Comparison of ENCODE assay signal across 8 cellular contexts in the genomic region with DNA sequence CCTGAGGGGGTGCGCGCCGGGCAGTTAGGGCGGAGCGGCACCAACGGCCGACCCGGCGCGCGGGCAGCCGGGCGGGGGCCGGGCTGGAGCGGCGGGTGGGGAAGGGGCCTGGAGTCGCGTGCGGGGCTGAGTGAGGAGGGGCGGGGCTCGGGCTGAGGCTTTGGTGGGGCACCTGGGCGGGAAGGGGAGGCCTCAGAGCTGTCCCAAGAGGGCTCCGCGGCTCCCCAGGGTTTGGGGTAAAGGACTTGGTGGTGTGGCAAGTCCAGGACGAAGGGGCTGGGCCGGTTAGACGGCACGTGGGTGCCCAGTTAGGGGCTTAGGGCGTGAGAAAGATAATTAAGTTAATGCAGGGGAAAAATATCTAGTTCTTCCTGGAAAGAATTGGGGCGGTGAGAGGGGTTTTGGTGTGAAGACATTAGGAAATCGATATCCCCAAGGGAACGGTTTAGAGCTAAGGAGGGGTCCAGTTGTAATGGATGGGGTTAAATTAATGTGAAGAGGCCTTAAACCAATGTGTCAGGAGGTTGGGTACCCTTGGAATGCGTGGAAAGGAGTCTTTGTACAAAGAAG. TPM values are rescaled to one million over a fixed set of nuclear protein-coding genes. Genes with fewer than 3 reads are reported as not detected.
DNase-seq lines count a peak whose midpoint lies in the region; ATAC-seq and TF ChIP-seq lines count a peak whose summit lies in the region.

No MANE protein-coding gene starts in this region.

- H4K20me1 ChIP-seq in OCI-LY7 (ENCODE audit: insufficient read depth, low read length): peaks cover 16% of the 10 kb centered on the region

- ATAC-seq in CD8-positive, alpha-beta T cell: peak; percentile 3
- no peak for ATAC-seq in HG02870 (IDR thresholded peaks at IDR 0.05; ENCODE audit: unreplicated experiment)

- H3K27ac Mint-ChIP-seq in CD8-positive, alpha-beta T cell: peak overlapping the region; percentile 93

- H3K4me1 Mint-ChIP-seq in CD8-positive, alpha-beta T cell (ENCODE audit: low read depth): peaks cover 41% of the 10 kb centered on the region

- BruUV-seq in OCI-LY7 (replicated peaks; lab: Mats Ljungman, UMichigan): no TSS peak

- no peaks in the 10 kb centered on the region for H3K9me3 ChIP-seq in CD8-positive, alpha-beta T cell (ENCODE audit: low read length)
- H3K9me3 ChIP-seq in OCI-LY7 (ENCODE audit: low read length): no peaks in the 10 kb centered on the region
- H3K9me3 ChIP-seq in subcutaneous abdominal adipose tissue (ENCODE audit: control insufficient read depth in 5 of 5, low read length in 5 of 5): no peaks in the 10 kb centered on the region

- H3K9me2 ChIP-seq in OCI-LY7 (ENCODE audit: insufficient read depth, low read length): no peaks in the 10 kb centered on the region

- POLR2A ChIA-PET in CD8-positive, alpha-beta T cell (lab: Charles Lee): interaction anchor here (1.0 kb wide), 2 partner anchors 11 to 34 kb away, joined by 3 to 4 read pairs; no protein-coding TSS in a partner anchor
- POLR2A ChIA-PET in OCI-LY7 (lab: Charles Lee): interaction anchor here (0.6 kb wide), 1 partner anchor 74 kb away, joined by 4 read pairs; no protein-coding TSS in a partner anchor

- peak overlapping the region; percentile 88 for H3K4me3 Mint-ChIP-seq in CD8-positive, alpha-beta T cell

- peak overlapping the region; percentile 50 for H3K27ac ChIP-seq in CD8-positive, alpha-beta T cell (ENCODE audit: low read depth, low read length)
- H3K27ac ChIP-seq in OCI-LY7 (ENCODE audit: low read depth, low read length, poor library complexity, severe bottlenecking): peak overlapping the region; percentile 62
- peak overlapping the region; percentile 68 for H3K27ac ChIP-seq in caudate nucleus (ENCODE audit: low read depth, low read length)
- H3K27ac ChIP-seq in subcutaneous abdominal adipose tissue (ENCODE audit: low read depth, low read length): peak overlapping the region; percentile 99

- no peaks in the 10 kb centered on the region for H3K9me3 Mint-ChIP-seq in CD8-positive, alpha-beta T cell

- peak overlapping the region; percentile 30 to 96 (median 88) for H3K9ac ChIP-seq in subcutaneous abdominal adipose tissue (ENCODE audit: low read length in 5 of 5)

- no peaks in the 10 kb centered on the region for H3K27me3 ChIP-seq in CD8-positive, alpha-beta T cell (ENCODE audit: insufficient read depth, low read length)
- H3K27me3 ChIP-seq in subcutaneous abdominal adipose tissue (ENCODE audit: control insufficient read depth in 5 of 5, insufficient read depth in 4 of 5, low read length in 5 of 5): no peaks in the 10 kb centered on the region

- H3K36me3 ChIP-seq in CD8-positive, alpha-beta T cell (ENCODE audit: insufficient read depth, low read length): peaks cover 26% of the 10 kb centered on the region
- H3K36me3 ChIP-seq in OCI-LY7 (ENCODE audit: insufficient read depth, low read length) (peaks cover 37% of the 10 kb centered on the region), subcutaneous abdominal adipose tissue (ENCODE audit: control insufficient read depth in 5 of 5, insufficient read depth in 5 of 5, low read length in 5 of 5) (peaks cover 0 to 31% (median 31%) of the 10 kb centered on the region in 5 donors)

- TF ChIP-seq CTCF in CD8-positive, alpha-beta T cell (IDR thresholded peaks at IDR 0.05): no peak
- no peak for TF ChIP-seq CTCF in OCI-LY7 (conservative IDR thresholded peaks at IDR 0.05; ENCODE audit: low read length)

- peaks cover 21% of the 10 kb centered on the region for H3K4me1 ChIP-seq in CD8-positive, alpha-beta T cell (ENCODE audit: insufficient read depth, low read length)
- H3K4me1 ChIP-seq in OCI-LY7 (ENCODE audit: insufficient read depth, low read length, poor library complexity, severe bottlenecking) (peaks cover 20% of the 10 kb centered on the region), subcutaneous abdominal adipose tissue (ENCODE audit: control insufficient read depth in 5 of 5, insufficient read depth in 5 of 5, low read length in 5 of 5) (peaks cover 0 to 29% (median 22%) of the 10 kb centered on the region in 5 donors)

- peak in 5 of 7 experiments; percentile 12 to 52 (median 29) for DNase-seq in CD8-positive, alpha-beta T cell
- DNase-seq in OCI-LY7 (ENCODE audit: low spot score): peak; percentile 65
- peak in 6 of 61 donors; percentile 42 to 56 (median 50) for DNase-seq in caudate nucleus (lab: John Stamatoyannopoulos, UW)
- DNase-seq in mucosa of gallbladder (ENCODE audit: low spot score): peak; percentile 30
- no peak for DNase-seq in NCI-H128 (lab: John Stamatoyannopoulos, UW; ENCODE audit: unreplicated experiment)
- no peak for DNase-seq in NCI-H2227 (lab: John Stamatoyannopoulos, UW; ENCODE audit: unreplicated experiment)

- H3K79me2 ChIP-seq in OCI-LY7 (ENCODE audit: insufficient read depth, low read depth, low read length): peaks cover 32% of the 10 kb centered on the region

- peak overlapping the region; percentile 48 for H3K4me3 ChIP-seq in CD8-positive, alpha-beta T cell (ENCODE audit: low read depth, low read length)
- H3K4me3 ChIP-seq in OCI-LY7 (ENCODE audit: low read depth, low read length, poor library complexity, severe bottlenecking): peak overlapping the region; percentile 99
- H3K4me3 ChIP-seq in subcutaneous abdominal adipose tissue (ENCODE audit: low read depth in 1 of 5, low read length in 5 of 5): peak overlapping the region; percentile 75 to 93 (median 84)

- peaks cover 42% of the 10 kb centered on the region for H3K36me3 Mint-ChIP-seq in CD8-positive, alpha-beta T cell

- H3K27me3 Mint-ChIP-seq in CD8-positive, alpha-beta T cell (ENCODE audit: low read depth): no peaks in the 10 kb centered on the region

- CTCF ChIA-PET in CD8-positive, alpha-beta T cell (lab: Charles Lee): no interaction called here
- CTCF ChIA-PET in OCI-LY7 (lab: Charles Lee; ENCODE audit: unreplicated experiment): interaction anchor here (0.9 kb wide), 1 partner anchor 29 kb away, joined by 3 read pairs; no protein-coding TSS in a partner anchor

- no peak overlapping the region for H2AFZ ChIP-seq in OCI-LY7 (ENCODE audit: low read length)

- peak overlapping the region; percentile 92 for H3K4me2 ChIP-seq in OCI-LY7 (ENCODE audit: low read length)

- intact Hi-C loops in CD8-positive, alpha-beta T cell (cut with DNase I, micrococcal nuclease): loop anchor here (1.0 to 10.0 kb wide), 7 partner anchors 56 to 1652 kb away; a partner anchor contains a TSS
- intact Hi-C loops in OCI-LY7 (cut with micrococcal nuclease; ENCODE audit: unreplicated experiment): no loop called here

RNA-seq across cellular contexts. Expression of a gene that starts 0.5 kb away (rescaled TPM):
- 10 to 100 TPM; 25.0 to 26.2 TPM for total RNA-seq in CD8-positive, alpha-beta T cell
- total RNA-seq in OCI-LY7 (2014; rRNA removed; shearing (Covaris generic)): 18.5 and 29.3 TPM in 2 replicates
- total RNA-seq in OCI-LY7 (2022): 14.5 and 16.6 TPM in 2 replicates
- 17.1 TPM for total RNA-seq in mucosa of gallbladder

RNA-seq across cellular contexts. Expression of a gene that starts 6.5 kb away (rescaled TPM):
- under 1 TPM; 0.19 to 0.50 TPM for total RNA-seq in CD8-positive, alpha-beta T cell
- total RNA-seq in OCI-LY7 (2014; rRNA removed; shearing (Covaris generic)): 0.73 and 0.77 TPM in 2 replicates
- total RNA-seq in OCI-LY7 (2022) (1.1 and 1.3 TPM in 2 replicates), mucosa of gallbladder (9.8 TPM)

RNA-seq across cellular contexts. Expression of a gene that starts 55.8 kb away (rescaled TPM):
- total RNA-seq in CD8-positive, alpha-beta T cell: 10 to 100 TPM; 14.6 to 17.0 TPM
- 28.6 and 33.5 TPM in 2 replicates for total RNA-seq in OCI-LY7 (2014; rRNA removed; shearing (Covaris generic))
- total RNA-seq in OCI-LY7 (2022) (59.5 and 66.5 TPM in 2 replicates), mucosa of gallbladder (4.3 TPM)

Comparison
In these comparisons a context has a peak if more than half of its experiments do, and no peak if none do; other contexts are left out.
1. DNase-seq: peak in CD8-positive, alpha-beta T cell (5 of 7), OCI-LY7 (single experiment) and mucosa of gallbladder (single experiment); none in NCI-H128 (single experiment) and NCI-H2227 (single experiment).
2. H3K4me3 ChIP-seq: peak in every context shown above with its lines; median percentile 99 in OCI-LY7; 84 in subcutaneous abdominal adipose tissue; 48 in CD8-positive, alpha-beta T cell.
3. Peak in every context shown above with its lines, with median percentiles within 50 percentile points of each other: H3K27ac ChIP-seq.